Comparison of ENCODE assay signal across 8 cellular contexts in the genomic region with DNA sequence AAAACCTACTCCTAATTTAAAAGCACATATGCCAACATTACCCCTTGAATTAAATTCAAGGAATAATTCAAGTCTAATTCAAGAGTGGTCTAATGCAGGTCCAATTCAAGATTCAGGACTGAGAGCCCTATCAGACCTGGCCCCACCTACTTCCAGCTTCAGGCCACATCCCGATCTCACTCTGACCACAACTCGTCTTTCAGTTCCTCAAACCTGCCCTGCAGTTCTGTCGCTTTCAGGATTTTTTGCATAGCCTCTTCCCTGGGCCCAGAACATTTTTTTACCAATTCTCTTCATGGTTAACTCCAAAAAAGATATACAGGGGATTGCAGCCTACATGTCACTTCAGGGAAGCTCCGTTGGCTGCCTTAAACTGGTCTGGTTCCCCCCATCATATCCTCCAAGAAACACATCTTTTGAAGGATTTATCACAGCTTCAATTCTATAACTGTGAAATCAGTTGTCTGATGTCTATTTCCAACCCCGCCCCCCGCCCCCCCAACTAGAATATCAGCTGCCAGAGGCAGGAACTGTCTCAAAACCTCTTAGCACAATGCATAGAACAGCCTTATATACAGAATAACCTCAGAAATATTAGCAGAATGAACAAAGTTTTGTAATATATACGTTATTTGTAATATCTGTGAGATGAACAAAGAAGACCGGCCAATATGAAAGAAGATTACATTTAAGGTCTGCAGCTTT. TPM values are rescaled to one million over a fixed set of nuclear protein-coding genes. Genes with fewer than 3 reads are reported as not detected.
DNase-seq lines count a peak whose midpoint lies in the region; ATAC-seq, FAIRE-seq and TF ChIP-seq lines count a peak whose summit lies in the region.

No MANE protein-coding gene starts in this region.

- H3K4me1 ChIP-seq in K562 (replicated peaks in 1 of 2; ENCODE audit: control insufficient read depth in 2 of 2, insufficient read depth in 2 of 2, low read length in 2 of 2) (peaks cover 9 to 46% of the 10 kb centered on the region in 2 experiments), foreskin keratinocyte (peaks cover 8% of the 10 kb centered on the region), vagina (peaks cover 78% of the 10 kb centered on the region), suprapubic skin (peaks cover 48% of the 10 kb centered on the region)

- WGBS in K562 (ENCODE audit: insufficient coverage, low coverage, missing lambda C conversion rate), result 7% methylated on average over 8 of the region's 8 CpGs
- 60% methylated on average over 7 of the region's 8 CpGs for WGBS in suprapubic skin

- CTCF ChIA-PET in K562 (lab: Yijun Ruan, JAX; ENCODE audit: low intra/inter-chr PET ratio), result no interaction called here

- H3K4me2 ChIP-seq in K562 (ENCODE audit: insufficient read depth, low read length), result peak overlapping the region; percentile 68

- H3K27ac ChIP-seq in K562 (ENCODE audit: extremely low read depth, low read depth, low read length) (peak overlapping the region; percentile 69; the same call in 1 of the 3 replicates), foreskin keratinocyte (no peak overlapping the region), vagina (no peak overlapping the region), suprapubic skin (no peak overlapping the region)

- TF ChIP-seq EP300 in K562 (IDR thresholded peaks at IDR 0.05; ENCODE audit: low read length) (no peak), suprapubic skin (IDR thresholded peaks at IDR 0.05) (no peak)

- H4K20me1 ChIP-seq in K562 (replicated peaks; ENCODE audit: control insufficient read depth, insufficient read depth, low read length), result 0 out of 2 replicates have a peak, but pooled peaks cover 6% of the 10 kb centered on the region

- FAIRE-seq in K562 (lab: Jason Lieb, UNC), result peak; percentile 73

- TF ChIP-seq CTCF in GM13976 (IDR thresholded peaks at IDR 0.05; ENCODE audit: borderline replicate concordance, control extremely low read depth, extremely low read depth, insufficient read depth, missing control alignments) (no peak), K562 (IDR thresholded peaks at IDR 0.05 in 2 of 3, conservative IDR thresholded peaks at IDR 0.05 in 1 of 3; ENCODE audit: insufficient read depth in 2 of 3, low read depth in 1 of 3, low read length in 3 of 3) (no peak), foreskin keratinocyte (conservative IDR thresholded peaks at IDR 0.05) (no peak), vagina (IDR thresholded peaks at IDR 0.05) (no peak), suprapubic skin (IDR thresholded peaks at IDR 0.05) (no peak)

- ATAC-seq in GM21528 (IDR thresholded peaks at IDR 0.05; ENCODE audit: low FRiP score, unreplicated experiment) (peak; percentile 87), HG03571 (IDR thresholded peaks at IDR 0.05; ENCODE audit: unreplicated experiment) (peak; percentile 83), K562 (peak; percentile 77), foreskin keratinocyte (no peak)

- H3K27me3 ChIP-seq in K562 (ENCODE audit: control insufficient read depth in 2 of 2, insufficient read depth in 2 of 2, low read length in 2 of 2), result no peaks in the 10 kb centered on the region
- H3K27me3 ChIP-seq in foreskin keratinocyte, result no peaks in the 10 kb centered on the region
- H3K27me3 ChIP-seq in vagina, result no peaks in the 10 kb centered on the region
- no peaks in the 10 kb centered on the region for H3K27me3 ChIP-seq in suprapubic skin

- H3K9ac ChIP-seq in K562 (ENCODE audit: insufficient read depth in 1 of 2, low read depth in 2 of 2, low read length in 2 of 2), result peak overlapping the region in 1 of 2 experiments; percentile 23; a peak in 1 of 4 replicates

- POLR2A ChIA-PET in K562 (lab: Yijun Ruan, JAX), result interaction anchor here (0.6 to 1.3 kb wide), 10 partner anchors 9 to 188 kb away, joined by 3 to 7 read pairs (median 4); a partner anchor contains a TSS

- TF ChIP-seq POLR2A in K562 (conservative IDR thresholded peaks at IDR 0.05) (no peak), vagina (IDR thresholded peaks at IDR 0.05) (no peak), suprapubic skin (IDR thresholded peaks at IDR 0.05) (no peak)

- H3K36me3 ChIP-seq in K562 (ENCODE audit: control insufficient read depth, insufficient read depth, low read length), result peaks cover 17% of the 10 kb centered on the region; the same call in 1 of the 3 replicates
- H3K36me3 ChIP-seq in vagina, result no peaks in the 10 kb centered on the region
- H3K36me3 ChIP-seq in suprapubic skin, result peaks cover 9% of the 10 kb centered on the region

- no peak for TF ChIP-seq RAD21 in K562 (CRISPR knock-in tag; conservative IDR thresholded peaks at IDR 0.05 in 1 of 2, IDR thresholded peaks at IDR 0.05 in 1 of 2)

- peaks cover 86% of the 10 kb centered on the region for H3K79me2 ChIP-seq in K562 (ENCODE audit: control insufficient read depth, insufficient read depth, low read length)

- H3K4me3 ChIP-seq in K562 (peak overlapping the region; percentile 5; the same call in 1 of the 2 replicates), vagina (no peak overlapping the region), suprapubic skin (no peak overlapping the region)

- H3K9me3 ChIP-seq in K562 (replicated peaks; ENCODE audit: control insufficient read depth, insufficient read depth, low read depth, low read length) (no peaks in the 10 kb centered on the region), vagina (no peaks in the 10 kb centered on the region), suprapubic skin (no peaks in the 10 kb centered on the region)

- in situ Hi-C loops in GM13976 (cut with MboI; ENCODE audit: low sequenced_read_pairs, unreplicated experiment) (no loop called here), K562 (cut with MboI) (no loop called here)

- H3K9me1 ChIP-seq in K562 (ENCODE audit: control insufficient read depth, insufficient read depth, low read length), result no peaks in the 10 kb centered on the region

- intact Hi-C loops in K562 (cut with micrococcal nuclease), result no loop called here
- intact Hi-C loops in vagina (cut with DNase I), result no loop called here

- BruUV-seq in K562 (replicated peaks; lab: Mats Ljungman, UMichigan), result no TSS peak

- no peak overlapping the region for H2AFZ ChIP-seq in K562 (ENCODE audit: low read depth, low read length)

- DNase-seq in GM13976 (ENCODE audit: low spot score) (peak; percentile 68), K562 (ENCODE audit: extremely low read depth in 1 of 4, low spot score in 3 of 4) (peak; percentile 48 to 74 (median 62)), foreskin keratinocyte (no peak), amniotic stem cell (lab: John Stamatoyannopoulos, UW) (no peak), vagina (ENCODE audit: extremely low spot score in 2 of 2) (no peak), suprapubic skin (ENCODE audit: low spot score in 2 of 2) (no peak)

TF ChIP-seq in K562, 482 proteins besides CTCF, POLR2A, EP300 and RAD21 (continues in another document):
- TF ChIP-seq RCOR1 (IDR thresholded peaks at IDR 0.05; ENCODE audit: borderline replicate concordance in 1 of 2, low read depth in 2 of 2, low read length in 2 of 2) (0 out of 4 replicates have a peak, but pooled peaks of 1 of the 2 experiments have one; percentile 14), CTBP1 (IDR thresholded peaks at IDR 0.05; ENCODE audit: borderline replicate concordance) (peak; percentile 37; the same call in 1 of the 2 replicates)
- TF ChIP-seq, protein P1, sequence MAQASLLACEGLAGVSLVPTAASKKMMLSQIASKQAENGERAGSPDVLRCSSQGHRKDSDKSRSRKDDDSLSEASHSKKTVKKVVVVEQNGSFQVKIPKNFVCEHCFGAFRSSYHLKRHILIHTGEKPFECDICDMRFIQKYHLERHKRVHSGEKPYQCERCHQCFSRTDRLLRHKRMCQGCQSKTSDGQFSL (CRISPR knock-in tag; IDR thresholded peaks at IDR 0.05), result peak; percentile 68; the same call in 1 of the 2 replicates
- TF ChIP-seq, protein P1 (tag; IDR thresholded peaks at IDR 0.05), result peak in 1 of 2 experiments; percentile 78; a peak in 2 of 4 replicates

RNA-seq across cellular contexts. Expression of a gene that starts 20.8 kb away (rescaled TPM):
- total RNA-seq in K562 (2011; cell fraction: chromatin; rRNA removed; ENCODE audit: low replicate concordance), result 10.1 and 39.9 TPM in 2 replicates
- 6.3 and 11.8 TPM in 2 replicates for total RNA-seq in K562 (2011; cell fraction: nucleolus; rRNA removed)
- total RNA-seq in K562 (2011; cell fraction: nucleoplasm; rRNA removed), result 20.5 and 31.5 TPM in 2 replicates
- total RNA-seq in K562 (2014; rRNA removed), result 13.4 and 15.9 TPM in 2 replicates
- total RNA-seq in K562 (2014; rRNA removed; fragmentation: Illumina TruSeq; extraction: Trizol), result 22.6 and 24.1 TPM in 2 replicates
- 20.6 and 20.9 TPM in 2 replicates for total RNA-seq in K562 (2015; rRNA removed; fragmentation: Illumina TruSeq; extraction: Trizol)
- 41.0 and 42.4 TPM in 2 replicates for total RNA-seq in K562 (2021)
- 21.9 and 23.4 TPM in 2 replicates for polyA plus RNA-seq in K562 (2011; rRNA removed)
- polyA plus RNA-seq in K562 (2011; cell fraction: cytosol; rRNA removed), result 17.6 and 19.3 TPM in 2 replicates
- 11.8 and 16.6 TPM in 2 replicates for polyA plus RNA-seq in K562 (2011; cell fraction: nucleus; rRNA removed)
- polyA plus RNA-seq in K562 (2012), result 14.5 and 19.0 TPM in 2 replicates
- polyA plus RNA-seq in K562 (2014; fragmentation: Illumina TruSeq; extraction: Trizol), result 22.7 and 27.8 TPM in 2 replicates
- polyA plus RNA-seq in K562 (2014; fragmentation: Nextera tagmentation; extraction: Ambion mirVana), result 10 to 100 TPM; 10.4 to 12.7 TPM
- 16.0 and 18.4 TPM in 2 replicates for polyA plus RNA-seq in K562 (2014; rRNA removed)
- 54.4 and 56.6 TPM in 2 replicates for polyA minus RNA-seq in K562 (2011; rRNA and poly(A)+ RNA removed)
- 24.9 and 32.8 TPM in 2 replicates for polyA minus RNA-seq in K562 (2011; cell fraction: cytosol; rRNA and poly(A)+ RNA removed)
- polyA minus RNA-seq in K562 (2011; cell fraction: nucleus; rRNA and poly(A)+ RNA removed), result 14.0 and 25.5 TPM in 2 replicates
- 47.9 and 49.3 TPM in 2 replicates for total RNA-seq in foreskin keratinocyte
- 11.6 and 15.2 TPM in 2 replicates for polyA plus RNA-seq in foreskin keratinocyte
- total RNA-seq in vagina, result 47.4 TPM
- 100 to 1,000 TPM in 2 of 4 donors, 10 to 100 TPM in 2; 78.5 to 101 (median 92.1) TPM for total RNA-seq in suprapubic skin

Comparison
In these comparisons a context has a peak if more than half of its experiments do, and no peak if none do; other contexts are left out.
1. DNase-seq: peak in GM13976 (single experiment) and K562 (4 of 4); none in foreskin keratinocyte (0 of 2), amniotic stem cell (single experiment), vagina (0 of 2) and suprapubic skin (0 of 2).